In genomic region chr5:66469684-66470083, GRCh38 we compare ENCODE assay signal across 1 cellular context.
TF ChIP-seq lines count a peak whose summit lies in the region.

No MANE protein-coding gene starts in this region.

TF ChIP-seq in GM23338, 12 proteins besides CTCF, POLR2A, EP300 and RAD21 (continued from another document):
- TF ChIP-seq ZNF462 (CRISPR knock-in tag; IDR thresholded peaks at IDR 0.05): no peak
- no peak for TF ChIP-seq CREB1 (CRISPR knock-in tag; IDR thresholded peaks at IDR 0.05; ENCODE audit: low read depth)
- TF ChIP-seq ZNF114 (CRISPR knock-in tag; IDR thresholded peaks at IDR 0.05): no peak
- no peak for TF ChIP-seq ZNF331 (CRISPR knock-in tag; IDR thresholded peaks at IDR 0.05; ENCODE audit: low read depth)
- no peak for TF ChIP-seq POLR2AphosphoS5 (IDR thresholded peaks at IDR 0.05; ENCODE audit: low read depth)
- TF ChIP-seq REST (IDR thresholded peaks at IDR 0.05; ENCODE audit: unreplicated experiment): no peak
